36 cellular contexts compared by ENCODE assay signal in genomic region chr6:19608546-19608945, GRCh38.
"Had no signal": no experiment of that assay in that cellular context is flagged by ENCODE, and none has a peak within 500 bp of the region (broad histone marks: within the 10 kb centered on the region; RNA-seq: fewer than 3 reads in every experiment).

No MANE protein-coding gene starts in this region.

- H3K9me3 ChIP-seq: Peyer's patch, SJSA1, SK-N-SH had no signal

- H3K4me2 ChIP-seq: SK-N-SH had no signal

- FAIRE-seq: bronchial epithelial cell had no signal

- H3K9me3 Mint-ChIP-seq: activated naive CD8-positive, alpha-beta T cell treated with anti-CD3 and anti-CD28 coated beads, Interleukin-2, amount 50 U/mL, for 24 hours had no signal

- ATAC-seq: activated CD8-positive, alpha-beta memory T cell treated with anti-CD3 and anti-CD28 coated beads, Interleukin-2, amount 10 ng/mL, durations not matched to agents 7 days and 5 days; activated naive CD8-positive, alpha-beta T cell treated with anti-CD3 and anti-CD28 coated beads, Interleukin-2, amount 50 U/mL, for 24 hours; PC-3; T-cell; T-helper 17 cell had no signal

- H3K4me1 Mint-ChIP-seq: activated B cell treated with CpG ODN at 0.5 μM for 24 hours; activated CD4-positive, alpha-beta memory T cell treated with anti-CD3 and anti-CD28 coated beads, Interleukin-2, amount 10 ng/mL, durations not matched to agents 7 days and 5 days; activated CD8-positive, alpha-beta memory T cell treated with anti-CD3 and anti-CD28 coated beads, Interleukin-2, amount 10 ng/mL, durations not matched to agents 7 days and 5 days; activated naive CD4-positive, alpha-beta T cell treated with anti-CD3 and anti-CD28 coated beads, Interleukin-2, amount 10 ng/mL, durations not matched to agents 7 days and 5 days; activated naive CD8-positive, alpha-beta T cell treated with anti-CD3 and anti-CD28 coated beads, Interleukin-2, amount 50 U/mL, for 24 hours; brain; T-cell; T-helper 17 cell had no signal

- H3K27me3 ChIP-seq: Peyer's patch, SJSA1 had no signal

- H3K9ac ChIP-seq: SK-N-SH had no signal

- H3K4me1 ChIP-seq: Peyer's patch, SJSA1 had no signal

- H3K9me2 ChIP-seq: SK-N-SH had no signal

- DNase-seq: activated B cell treated with CpG ODN at 0.5 μM for 24 hours; activated CD4-positive, alpha-beta memory T cell treated with anti-CD3 and anti-CD28 coated beads, Interleukin-2, amount 10 ng/mL, durations not matched to agents 7 days and 5 days; activated CD4-positive, alpha-beta T cell treated with anti-CD3 and anti-CD28 coated beads for 48 hours; activated CD4-positive, CD25-positive, alpha-beta regulatory T cell treated with anti-CD3 and anti-CD28 coated beads, Interleukin-2, amount 50 U/mL, for 72 hours; activated CD8-positive, alpha-beta memory T cell treated with anti-CD3 and anti-CD28 coated beads for 24 hours; activated CD8-positive, alpha-beta memory T cell treated with anti-CD3 and anti-CD28 coated beads, Interleukin-2, amount 10 ng/mL, durations not matched to agents 7 days and 5 days; activated CD8-positive, alpha-beta memory T cell treated with anti-CD3 and anti-CD28 coated beads, Interleukin-2, amount 50 U/mL, for 48 hours; activated effector memory CD4-positive, alpha-beta T cell treated with Interleukin-2 at 50 U/mL for 16 hours; activated naive CD4-positive, alpha-beta T cell treated with anti-CD3 and anti-CD28 coated beads, Interleukin-2, amount 10 ng/mL, durations not matched to agents 7 days and 5 days; activated naive CD8-positive, alpha-beta T cell treated with anti-CD3 and anti-CD28 coated beads, Interleukin-2, amount 50 U/mL, for 24 hours; activated T-cell treated with anti-CD3 and anti-CD28 coated beads, Interleukin-2, amount 50 U/mL, for 48 hours; anterior cingulate cortex; caudate nucleus; cerebellar nuclear complex; cortex of kidney; Karpas-422; NCI-H1417; NCI-H146; NCI-H187; NCI-H2029 treated with DMSO at 0.1 percent for 48 hours; NCI-H2107; NCI-H510A; NCI-H526; NCI-H748 treated with DMSO at 0.1 percent for 48 hours; PC-3; Peyer's patch; RPMI8226; SHP77 treated with DMSO at 0.1 percent for 48 hours; SK-N-SH; T-cell; T-helper 17 cell had no signal

- H3K36me3 Mint-ChIP-seq: activated CD8-positive, alpha-beta memory T cell treated with anti-CD3 and anti-CD28 coated beads, Interleukin-2, amount 10 ng/mL, durations not matched to agents 7 days and 5 days; activated naive CD4-positive, alpha-beta T cell treated with anti-CD3 and anti-CD28 coated beads, Interleukin-2, amount 10 ng/mL, durations not matched to agents 7 days and 5 days; activated naive CD8-positive, alpha-beta T cell; T-cell had no signal

- H3K27me3 Mint-ChIP-seq: activated B cell treated with CpG ODN at 0.5 μM for 24 hours; activated CD4-positive, alpha-beta memory T cell treated with anti-CD3 and anti-CD28 coated beads, Interleukin-2, amount 10 ng/mL, durations not matched to agents 7 days and 5 days; activated CD8-positive, alpha-beta memory T cell treated with anti-CD3 and anti-CD28 coated beads, Interleukin-2, amount 10 ng/mL, durations not matched to agents 7 days and 5 days; activated naive CD4-positive, alpha-beta T cell treated with anti-CD3 and anti-CD28 coated beads, Interleukin-2, amount 10 ng/mL, durations not matched to agents 7 days and 5 days; activated naive CD8-positive, alpha-beta T cell; activated naive CD8-positive, alpha-beta T cell treated with anti-CD3 and anti-CD28 coated beads, Interleukin-2, amount 50 U/mL, for 24 hours; T-cell; T-helper 17 cell had no signal

- H3K4me3 Mint-ChIP-seq: activated B cell treated with CpG ODN at 0.5 μM for 24 hours; activated CD4-positive, alpha-beta memory T cell treated with anti-CD3 and anti-CD28 coated beads, Interleukin-2, amount 10 ng/mL, durations not matched to agents 7 days and 5 days; activated CD8-positive, alpha-beta memory T cell treated with anti-CD3 and anti-CD28 coated beads, Interleukin-2, amount 10 ng/mL, durations not matched to agents 7 days and 5 days; activated naive CD4-positive, alpha-beta T cell treated with anti-CD3 and anti-CD28 coated beads, Interleukin-2, amount 10 ng/mL, durations not matched to agents 7 days and 5 days; activated naive CD8-positive, alpha-beta T cell; activated naive CD8-positive, alpha-beta T cell treated with anti-CD3 and anti-CD28 coated beads, Interleukin-2, amount 50 U/mL, for 24 hours; brain; T-cell; T-helper 17 cell had no signal

- H3K4me3 ChIP-seq: Peyer's patch, SJSA1 had no signal

- H3K27ac Mint-ChIP-seq: activated B cell treated with CpG ODN at 0.5 μM for 24 hours; activated CD4-positive, alpha-beta memory T cell treated with anti-CD3 and anti-CD28 coated beads, Interleukin-2, amount 10 ng/mL, durations not matched to agents 7 days and 5 days; activated CD8-positive, alpha-beta memory T cell treated with anti-CD3 and anti-CD28 coated beads, Interleukin-2, amount 10 ng/mL, durations not matched to agents 7 days and 5 days; activated naive CD4-positive, alpha-beta T cell treated with anti-CD3 and anti-CD28 coated beads, Interleukin-2, amount 10 ng/mL, durations not matched to agents 7 days and 5 days; activated naive CD8-positive, alpha-beta T cell; activated naive CD8-positive, alpha-beta T cell treated with anti-CD3 and anti-CD28 coated beads, Interleukin-2, amount 50 U/mL, for 24 hours; brain; T-cell; T-helper 17 cell had no signal

- H3K27ac ChIP-seq: Peyer's patch, SJSA1, VCaP had no signal

- H3K36me3 ChIP-seq: Peyer's patch, SJSA1 had no signal
